In genomic region chr2:119429225-119430000, GRCh38 we compare ENCODE assay signal across 11 cellular contexts. TPM values are rescaled to one million over a fixed set of nuclear protein-coding genes. Genes with fewer than 3 reads are reported as not detected.
A peak's percentile ranks its signal among the peaks of the same experiment; 100 is the strongest.
DNase-seq lines count a peak whose midpoint lies in the region; TF ChIP-seq lines count a peak whose summit lies in the region.
"Had no signal": no experiment of that assay in that cellular context is flagged by ENCODE, and none has a peak within 500 bp of the region (broad histone marks: within the 10 kb centered on the region; RNA-seq: fewer than 3 reads in every experiment).

No MANE protein-coding gene starts in this region.

- no peaks in the 10 kb centered on the region for H3K9me3 ChIP-seq in stomach

- H3K27me3 ChIP-seq in stomach: peaks cover 0 to 24% (median 0%) of the 10 kb centered on the region in 3 donors

- 66 to 81% (median 71%) methylated on average over 10 of the region's 10 CpGs for WGBS in stomach, 5 donors

- H3K27ac ChIP-seq in stomach: peak overlapping the region; percentile 11 to 91 (median 88)
- H3K27ac ChIP-seq: 22Rv1 had no signal

- intact Hi-C loops in stomach (cut with DNase I; ENCODE audit: low total_unique reads): no loop called here

- no peak overlapping the region for H3K4me3 ChIP-seq in astrocyte of the cerebellum (ENCODE audit: low read depth, low read length)
- no peak overlapping the region for H3K4me3 ChIP-seq in stomach
- H3K4me3 ChIP-seq: skin epidermis had no signal

- no peaks in the 10 kb centered on the region for H3K36me3 ChIP-seq in stomach

- in situ Hi-C loops in astrocyte of the cerebellum (cut with HindIII; ENCODE audit: low sequenced_read_pairs): loop anchor here (10.0 kb wide), 1 partner anchor 105 kb away; no protein-coding TSS in a partner anchor

- TF ChIP-seq CTCF in astrocyte of the cerebellum (IDR thresholded peaks at IDR 0.05; ENCODE audit: low read depth, low read length, missing control alignments) (no peak), stomach (IDR thresholded peaks at IDR 0.05) (no peak)

- TF ChIP-seq EP300 in stomach (IDR thresholded peaks at IDR 0.05): no peak

- peaks cover 37 to 83% (median 74%) of the 10 kb centered on the region in 4 donors for H3K4me1 ChIP-seq in stomach

- DNase-seq in DMS 273 (lab: John Stamatoyannopoulos, UW; ENCODE audit: unreplicated experiment) (peak; percentile 18), DMS 273 treated with DMSO at 0.1 percent for 48 hours (lab: John Stamatoyannopoulos, UW) (no peak), astrocyte of the cerebellum (ENCODE audit: low read depth) (peak; percentile 12), iris pigment epithelial cell (ENCODE audit: low read depth) (peak; percentile 49), stomach (no peak), HT-29 (ENCODE audit: low spot score) (no peak), NAMALWA (ENCODE audit: low spot score) (no peak), NCI-H69 (lab: John Stamatoyannopoulos, UW) (no peak)

- no peak for TF ChIP-seq POLR2A in stomach (IDR thresholded peaks at IDR 0.05)

RNA-seq across cellular contexts. Expression of gene TMEM37, which starts 2.2 kb away (rescaled TPM):
- total RNA-seq in stomach: 10 to 100 TPM in 3 of 5 donors, 1 to 10 TPM in 1, not detected in 1; 5.7 to 27.8 (median 18.9) TPM
- 10 to 100 TPM in 2 of 3 donors, 1 to 10 TPM in 1; 6.7 to 16.4 (median 12.7) TPM for polyA plus RNA-seq in stomach
- 0.70 and 2.1 TPM in 2 replicates for total RNA-seq in HT-29 (2014; rRNA removed; shearing (Covaris generic))
- total RNA-seq: Daoy had no signal

Comparison
In these comparisons a context has a peak if more than half of its experiments do, and no peak if none do; other contexts are left out.
1. DNase-seq: peak in DMS 273 (single experiment), astrocyte of the cerebellum (single experiment) and iris pigment epithelial cell (single experiment); none in DMS 273 treated with DMSO at 0.1 percent for 48 hours (single experiment), stomach (single experiment), HT-29 (single experiment), NAMALWA (single experiment) and NCI-H69 (single experiment).